11 cellular contexts compared by ENCODE assay signal in the genomic region with DNA sequence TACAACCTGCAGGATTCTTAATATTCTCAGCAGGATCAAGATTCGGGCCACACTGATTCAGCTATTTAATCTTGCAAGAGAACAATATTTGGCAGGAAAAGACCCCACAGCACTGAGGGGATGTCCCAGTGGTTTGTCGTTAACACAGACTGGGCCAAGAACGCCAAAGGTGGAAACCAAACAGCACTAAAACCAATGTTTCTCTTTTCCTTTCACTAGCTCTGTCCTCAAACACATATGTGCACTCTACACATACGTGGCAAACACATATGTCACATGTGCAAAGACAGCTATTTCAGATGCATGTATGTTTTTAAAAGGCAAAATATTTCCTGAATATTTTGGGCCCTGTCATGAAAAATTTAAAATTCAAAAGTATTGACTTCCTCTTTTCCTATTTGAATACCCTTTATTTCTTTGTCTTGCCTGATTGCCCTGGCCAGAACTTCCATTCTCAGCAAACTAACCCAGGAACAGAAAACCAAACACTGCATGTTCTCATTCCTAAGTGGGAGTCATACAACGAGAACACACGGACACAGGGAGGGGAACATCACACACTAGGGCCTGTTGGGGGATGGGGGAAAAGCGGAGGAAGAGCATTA. TPM values are rescaled to one million over a fixed set of nuclear protein-coding genes. Genes with fewer than 3 reads are reported as not detected.
A peak's percentile ranks its signal among the peaks of the same experiment; 100 is the strongest.
DNase-seq lines count a peak whose midpoint lies in the region; ATAC-seq and TF ChIP-seq lines count a peak whose summit lies in the region.
"Had no signal": no experiment of that assay in that cellular context is flagged by ENCODE, and none has a peak within 500 bp of the region (broad histone marks: within the 10 kb centered on the region; RNA-seq: fewer than 3 reads in every experiment).

No MANE protein-coding gene starts in this region.

- H3K27ac ChIP-seq in endodermal cell (ENCODE audit: low read depth, low read length) = no peak overlapping the region

- ATAC-seq in GM18868 (IDR thresholded peaks at IDR 0.05; ENCODE audit: unreplicated experiment) = peak; percentile 76
- ATAC-seq in GM21723 (IDR thresholded peaks at IDR 0.05; ENCODE audit: unreplicated experiment) = peak; percentile 84
- peak; percentile 81 for ATAC-seq in HG03342 (IDR thresholded peaks at IDR 0.05; ENCODE audit: unreplicated experiment)
- ATAC-seq in stimulated activated effector memory CD8-positive, alpha-beta T cell treated with anti-CD3 and anti-CD28 coated beads, Interleukin-12 subunit alpha, Interleukin-12 subunit beta, amount 100 ng/mL, for 72 hours = no peak

- H3K4me3 Mint-ChIP-seq in endodermal cell = no peak overlapping the region
- no peak overlapping the region for H3K4me3 Mint-ChIP-seq in stimulated activated effector memory CD8-positive, alpha-beta T cell treated with anti-CD3 and anti-CD28 coated beads, Interleukin-12 subunit alpha, Interleukin-12 subunit beta, amount 100 ng/mL, for 72 hours
- H3K4me3 Mint-ChIP-seq: CD4-positive, alpha-beta T cell had no signal

- DNase-seq in endodermal cell (no peak), GF-D8 (lab: John Stamatoyannopoulos, UW) (no peak), NOMO-1 treated with DMSO at 0.1 percent for 48 hours (lab: John Stamatoyannopoulos, UW; ENCODE audit: unreplicated experiment) (no peak)
- DNase-seq in stimulated activated CD4-positive, alpha-beta T cell treated with anti-CD3 and anti-CD28 coated beads, Interleukin-4, amount 100 ng/mL, for 1 hour = no peak
- no peak for DNase-seq in stimulated activated effector memory CD8-positive, alpha-beta T cell treated with anti-CD3 and anti-CD28 coated beads, Interleukin-12 subunit alpha, Interleukin-12 subunit beta, amount 100 ng/mL, for 72 hours (ENCODE audit: low spot score in 2 of 2)
- DNase-seq: CD4-positive, alpha-beta T cell; NCI-H1436; T-helper 9 cell had no signal

- peak overlapping the region; percentile 54 for H3K27ac Mint-ChIP-seq in endodermal cell
- no peak overlapping the region for H3K27ac Mint-ChIP-seq in stimulated activated effector memory CD8-positive, alpha-beta T cell treated with anti-CD3 and anti-CD28 coated beads, Interleukin-12 subunit alpha, Interleukin-12 subunit beta, amount 100 ng/mL, for 72 hours
- H3K27ac Mint-ChIP-seq: CD4-positive, alpha-beta T cell had no signal

- no peak overlapping the region for H3K9ac ChIP-seq in endodermal cell (ENCODE audit: extremely low read depth, low read length, poor library complexity, severe bottlenecking)

- H3K4me1 Mint-ChIP-seq in endodermal cell = peaks cover 24% of the 10 kb centered on the region
- H3K4me1 Mint-ChIP-seq in stimulated activated effector memory CD8-positive, alpha-beta T cell treated with anti-CD3 and anti-CD28 coated beads, Interleukin-12 subunit alpha, Interleukin-12 subunit beta, amount 100 ng/mL, for 72 hours = no peaks in the 10 kb centered on the region

- no peaks in the 10 kb centered on the region for H3K27me3 Mint-ChIP-seq in endodermal cell (ENCODE audit: insufficient read depth)
- H3K27me3 Mint-ChIP-seq: CD4-positive, alpha-beta T cell had no signal

- H3K36me3 ChIP-seq in endodermal cell (ENCODE audit: control insufficient read depth, insufficient read depth, low read length) = peaks cover 18% of the 10 kb centered on the region

- 81 to 84% methylated on average over 3 to 7 of the region's 7 CpGs for WGBS in endodermal cell (ENCODE audit: insufficient coverage in 1 of 2, insufficient read length in 1 of 2), 2 experiments

- H3K9me3 Mint-ChIP-seq in endodermal cell = no peaks in the 10 kb centered on the region
- peaks cover 5% of the 10 kb centered on the region for H3K9me3 Mint-ChIP-seq in stimulated activated effector memory CD8-positive, alpha-beta T cell treated with anti-CD3 and anti-CD28 coated beads, Interleukin-12 subunit alpha, Interleukin-12 subunit beta, amount 100 ng/mL, for 72 hours
- H3K9me3 Mint-ChIP-seq: CD4-positive, alpha-beta T cell had no signal

- peaks cover 36% of the 10 kb centered on the region for H3K36me3 Mint-ChIP-seq in endodermal cell (ENCODE audit: low read depth)
- no peaks in the 10 kb centered on the region for H3K36me3 Mint-ChIP-seq in stimulated activated effector memory CD8-positive, alpha-beta T cell treated with anti-CD3 and anti-CD28 coated beads, Interleukin-12 subunit alpha, Interleukin-12 subunit beta, amount 100 ng/mL, for 72 hours

- peaks cover 10% of the 10 kb centered on the region for H3K9me3 ChIP-seq in endodermal cell (ENCODE audit: control insufficient read depth, low read length)

- H3K4me3 ChIP-seq in endodermal cell (ENCODE audit: low read length) = no peak overlapping the region

- H3K4me1 ChIP-seq in endodermal cell (ENCODE audit: control insufficient read depth, insufficient read depth, low read length) = no peaks in the 10 kb centered on the region

- TF ChIP-seq CTCF in endodermal cell (conservative IDR thresholded peaks at IDR 0.05) = no peak

- no peaks in the 10 kb centered on the region for H3K27me3 ChIP-seq in endodermal cell (ENCODE audit: control insufficient read depth, insufficient read depth, low read length, poor library complexity, severe bottlenecking)

RNA-seq across cellular contexts. Expression of a gene that starts 51.7 kb away (rescaled TPM):
- total RNA-seq in endodermal cell = 10 to 100 TPM; 39.8 to 61.6 TPM
- polyA plus RNA-seq in endodermal cell (2013, experiment 1 of 2) = 20.8 TPM
- polyA plus RNA-seq in endodermal cell (2013, experiment 2 of 2) = 22.4 TPM
